In genomic region chr21:41901099-41901498, GRCh38 we compare ENCODE assay signal across 18 cellular contexts. TPM values are rescaled to one million over a fixed set of nuclear protein-coding genes. Genes with fewer than 3 reads are reported as not detected.
A peak's percentile ranks its signal among the peaks of the same experiment; 100 is the strongest.
DNase-seq lines count a peak whose midpoint lies in the region; ATAC-seq, FAIRE-seq and TF ChIP-seq lines count a peak whose summit lies in the region.
"Had no signal": no experiment of that assay in that cellular context is flagged by ENCODE, and none has a peak within 500 bp of the region (broad histone marks: within the 10 kb centered on the region; RNA-seq: fewer than 3 reads in every experiment).

No MANE protein-coding gene starts in this region.

- peaks cover 0 to 25% (median 5%) of the 10 kb centered on the region in 11 experiments; a peak in 5 of 22 replicates for H4K20me1 ChIP-seq in BLaER1 treated with 17β-estradiol and CSF1 and Interleukin-3, amounts not matched to agents 10 nM and 100 nM
- H4K20me1 ChIP-seq in MM.1S (ENCODE audit: insufficient read depth, low read length): no peaks in the 10 kb centered on the region

- CTCF ChIA-PET in CD4-positive, alpha-beta T cell (lab: Charles Lee): no interaction called here

- H3K27ac Mint-ChIP-seq in CD4-positive, alpha-beta T cell: no peak overlapping the region

- H3K27me3 Mint-ChIP-seq in CD4-positive, alpha-beta T cell: no peaks in the 10 kb centered on the region

- H3K27ac ChIP-seq in BLaER1 treated with 17β-estradiol and CSF1 and Interleukin-3, amounts not matched to agents 10 nM and 100 nM: no peak overlapping the region
- H3K27ac ChIP-seq in CD4-positive, alpha-beta T cell (ENCODE audit: low read depth, low read length): no peak overlapping the region
- peak overlapping the region; percentile 67 to 84 (median 78) for H3K27ac ChIP-seq in pancreas
- H3K27ac ChIP-seq in MM.1S (ENCODE audit: low read length): no peak overlapping the region

- H3K9me3 Mint-ChIP-seq in CD4-positive, alpha-beta T cell: no peaks in the 10 kb centered on the region

- H2AFZ ChIP-seq in MM.1S (ENCODE audit: low read length): no peak overlapping the region

- H3K4me1 Mint-ChIP-seq in CD4-positive, alpha-beta T cell (ENCODE audit: low read depth): peaks cover 26% of the 10 kb centered on the region

- no peak for TF ChIP-seq CTCF in CD4-positive, alpha-beta T cell (IDR thresholded peaks at IDR 0.05)
- TF ChIP-seq CTCF in pancreas (IDR thresholded peaks at IDR 0.05) (no peak), MM.1S (IDR thresholded peaks at IDR 0.05; ENCODE audit: low read length) (no peak)

- no peak overlapping the region for H3K9ac ChIP-seq in BLaER1 treated with 17β-estradiol and CSF1 and Interleukin-3, amounts not matched to agents 10 nM and 100 nM
- H3K9ac ChIP-seq in MM.1S (ENCODE audit: low read length): no peak overlapping the region

- no peak overlapping the region for H3K4me3 Mint-ChIP-seq in CD4-positive, alpha-beta T cell

- H3F3A ChIP-seq in MM.1S (ENCODE audit: insufficient read depth, low read length): no peaks in the 10 kb centered on the region

- no peak for FAIRE-seq in pancreas (lab: Jason Lieb, UNC)
- FAIRE-seq: astrocyte, GM12892, small intestine had no signal

- peaks cover 28 to 74% (median 60%) of the 10 kb centered on the region in 10 experiments for H3K4me1 ChIP-seq in BLaER1 treated with 17β-estradiol and CSF1 and Interleukin-3, amounts not matched to agents 10 nM and 100 nM
- peaks cover 11 to 18% (median 16%) of the 10 kb centered on the region in 3 donors for H3K4me1 ChIP-seq in pancreas
- H3K4me1 ChIP-seq in MM.1S (ENCODE audit: low read length): no peaks in the 10 kb centered on the region

- H3K4me3 ChIP-seq in BLaER1 treated with 17β-estradiol and CSF1 and Interleukin-3, amounts not matched to agents 10 nM and 100 nM: no peak overlapping the region
- no peak overlapping the region for H3K4me3 ChIP-seq in pancreas
- no peak overlapping the region for H3K4me3 ChIP-seq in MM.1S (ENCODE audit: low read length)

- no peak for DNase-seq in CD4-positive, alpha-beta T cell
- peak; percentile 61 to 65 for DNase-seq in activated T-cell treated with anti-CD3 and anti-CD28 coated beads, Interleukin-2, amount 50 U/mL, for 48 hours
- DNase-seq in pancreas (peak in 4 of 6 donors; percentile 68 to 83 (median 70)), MM.1S (no peak), iPS-NIHi11 (ENCODE audit: low spot score) (no peak), NCI-H82 (lab: John Stamatoyannopoulos, UW) (no peak)
- DNase-seq: C1 segment of cervical spinal cord, cortex of kidney, erythroblast, islet precursor cell, midbrain, NCI-H2029 treated with DMSO at 0.1 percent for 48 hours, NCI-H526 treated with DMSO at 0.1 percent for 48 hours, small intestine had no signal

- H3K36me3 Mint-ChIP-seq in CD4-positive, alpha-beta T cell (ENCODE audit: low read depth): peaks cover 51% of the 10 kb centered on the region

- no peaks in the 10 kb centered on the region for H3K9me2 ChIP-seq in MM.1S (replicated peaks; ENCODE audit: insufficient read depth, low read length)

- H3K27me3 ChIP-seq in BLaER1 treated with 17β-estradiol and CSF1 and Interleukin-3, amounts not matched to agents 10 nM and 100 nM: peaks cover 0 to 36% (median 0%) of the 10 kb centered on the region in 11 experiments; a peak in 7 of 22 replicates
- no peaks in the 10 kb centered on the region for H3K27me3 ChIP-seq in CD4-positive, alpha-beta T cell (ENCODE audit: control insufficient read depth, insufficient read depth, low read length)
- H3K27me3 ChIP-seq in pancreas (no peaks in the 10 kb centered on the region), MM.1S (replicated peaks; ENCODE audit: insufficient read depth, low read length) (no peaks in the 10 kb centered on the region)

- POLR2A ChIA-PET in CD4-positive, alpha-beta T cell (lab: Charles Lee): interaction anchor here (3.4 kb wide), 1 partner anchor 22 kb away, joined by 17 read pairs; the partner anchor contains the start of gene PRDM15

- intact Hi-C loops in CD4-positive, alpha-beta T cell (cut with DNase I, micrococcal nuclease): no loop called here
- intact Hi-C loops in pancreas (cut with DNase I): no loop called here

- peak; percentile 29 for ATAC-seq in CD4-positive, alpha-beta T cell (ENCODE audit: poor library complexity)
- peak; percentile 85 to 93 (median 90) for ATAC-seq in pancreas
- no peak for ATAC-seq in HG03354 (IDR thresholded peaks at IDR 0.05; ENCODE audit: poor library complexity, severe bottlenecking, unreplicated experiment)

- 27 to 40% methylated on average over 12 of the region's 12 CpGs for WGBS in pancreas, 2 donors

- peak overlapping the region; percentile 27 to 95 (median 83) for H3K4me2 ChIP-seq in BLaER1 treated with 17β-estradiol and CSF1 and Interleukin-3, amounts not matched to agents 10 nM and 100 nM
- H3K4me2 ChIP-seq in MM.1S (ENCODE audit: low read depth, low read length): no peak overlapping the region

- H3K9me3 ChIP-seq in BLaER1 treated with 17β-estradiol and CSF1 and Interleukin-3, amounts not matched to agents 10 nM and 100 nM (replicated peaks in 1 of 11): no peaks in the 10 kb centered on the region
- H3K9me3 ChIP-seq in CD4-positive, alpha-beta T cell (ENCODE audit: control insufficient read depth, low read length): no peaks in the 10 kb centered on the region
- H3K9me3 ChIP-seq in pancreas: no peaks in the 10 kb centered on the region
- no peaks in the 10 kb centered on the region for H3K9me3 ChIP-seq in MM.1S (replicated peaks; ENCODE audit: insufficient read depth, low read length)

- peaks cover 0 to 32% (median 11%) of the 10 kb centered on the region in 11 experiments; a peak in 11 of 22 replicates for H3K36me3 ChIP-seq in BLaER1 treated with 17β-estradiol and CSF1 and Interleukin-3, amounts not matched to agents 10 nM and 100 nM
- H3K36me3 ChIP-seq in pancreas (no peaks in the 10 kb centered on the region), MM.1S (replicated peaks; ENCODE audit: insufficient read depth, low read length) (no peaks in the 10 kb centered on the region)

- H3K79me2 ChIP-seq in MM.1S (ENCODE audit: low read length): no peaks in the 10 kb centered on the region

RNA-seq across cellular contexts. Expression of gene PRDM15, which starts 22.0 kb away (rescaled TPM):
- total RNA-seq in CD4-positive, alpha-beta T cell: 10 to 100 TPM; 10.4 to 12.0 TPM
- 1 to 10 TPM; 1.6 to 3.9 (median 2.9) TPM for total RNA-seq in pancreas
- polyA plus RNA-seq in pancreas: 1 to 10 TPM; 3.7 to 3.9 TPM

RNA-seq across cellular contexts. Expression of gene C2CD2, which starts 52.7 kb away (rescaled TPM):
- 1 to 10 TPM; 8.2 to 8.8 TPM for total RNA-seq in CD4-positive, alpha-beta T cell
- 10 to 100 TPM in 5 of 6 donors, 1 to 10 TPM in 1; 8.0 to 16.8 (median 12.4) TPM for total RNA-seq in pancreas
- 1 to 10 TPM; 7.9 to 8.6 TPM for polyA plus RNA-seq in pancreas

Comparison
In these comparisons a context has a peak if more than half of its experiments do, and no peak if none do; other contexts are left out.
1. H3K27ac ChIP-seq: peak in pancreas (4 of 4); none in BLaER1 treated with 17β-estradiol and CSF1 and Interleukin-3, amounts not matched to agents 10 nM and 100 nM (0 of 11), CD4-positive, alpha-beta T cell (single experiment) and MM.1S (single experiment).
2. DNase-seq: peak in activated T-cell treated with anti-CD3 and anti-CD28 coated beads, Interleukin-2, amount 50 U/mL, for 48 hours (2 of 2) and pancreas (4 of 6); none in CD4-positive, alpha-beta T cell (0 of 10), MM.1S (single experiment), iPS-NIHi11 (single experiment) and NCI-H82 (single experiment).